19 cellular contexts compared by ENCODE assay signal in genomic region chr1:145729661-145730436, GRCh38. TPM values are rescaled to one million over a fixed set of nuclear protein-coding genes. Genes with fewer than 3 reads are reported as not detected.
A peak's percentile ranks its signal among the peaks of the same experiment; 100 is the strongest.
DNase-seq lines count a peak whose midpoint lies in the region; ATAC-seq, FAIRE-seq and TF ChIP-seq lines count a peak whose summit lies in the region.
"Had no signal": no experiment of that assay in that cellular context is flagged by ENCODE, and none has a peak within 500 bp of the region (broad histone marks: within the 10 kb centered on the region; RNA-seq: fewer than 3 reads in every experiment).

No MANE protein-coding gene starts in this region.

- ATAC-seq in SK-N-SH treated with all-trans-retinoic acid at 6 μM for 48 hours, result peak; percentile 56
- peak; percentile 98 for ATAC-seq in left lobe of liver
- ATAC-seq: CD8-positive, alpha-beta T cell had no signal

- H3K4me3 Mint-ChIP-seq in activated naive CD4-positive, alpha-beta T cell treated with anti-CD3 and anti-CD28 coated beads, Interleukin-2, amount 10 ng/mL, durations not matched to agents 7 days and 5 days, result no peak overlapping the region
- no peak overlapping the region for H3K4me3 Mint-ChIP-seq in mesothelial cell of epicardium
- H3K4me3 Mint-ChIP-seq: CD8-positive, alpha-beta T cell had no signal

- no peaks in the 10 kb centered on the region for H3K4me1 Mint-ChIP-seq in activated naive CD4-positive, alpha-beta T cell treated with anti-CD3 and anti-CD28 coated beads, Interleukin-2, amount 10 ng/mL, durations not matched to agents 7 days and 5 days
- no peaks in the 10 kb centered on the region for H3K4me1 Mint-ChIP-seq in mesothelial cell of epicardium

- no peaks in the 10 kb centered on the region for H3K36me3 ChIP-seq in small intestine (ENCODE audit: control insufficient read depth in 2 of 2, insufficient read depth in 2 of 2, low read length in 2 of 2)

- CTCF ChIA-PET in activated naive CD4-positive, alpha-beta T cell treated with anti-CD3 and anti-CD28 coated beads, Interleukin-2, amount 10 ng/mL, durations not matched to agents 7 days and 5 days (lab: Charles Lee), result no interaction called here

- no peak for FAIRE-seq in small intestine (lab: Jason Lieb, UNC)
- FAIRE-seq: H54 had no signal

- DNase-seq in GM03348 (ENCODE audit: low spot score) (peak; percentile 37), left lobe of liver (ENCODE audit: low spot score) (peak; percentile 56), small intestine (peak; percentile 71), mesothelial cell of epicardium (ENCODE audit: low spot score in 2 of 2, unreplicated experiment in 2 of 2) (no peak), OCI-M1 (lab: John Stamatoyannopoulos, UW) (no peak)
- no peak for DNase-seq in activated naive CD4-positive, alpha-beta T cell treated with anti-CD3 and anti-CD28 coated beads, Interleukin-2, amount 10 ng/mL, durations not matched to agents 7 days and 5 days
- DNase-seq: CD8-positive, alpha-beta T cell; Kasumi-1; MM.1S; NCI-H1105 treated with DMSO at 0.1 percent for 48 hours; NCI-H187; NCI-H69; SIG-M5 had no signal

- H3K27ac ChIP-seq in small intestine (ENCODE audit: low read depth in 1 of 2, low read length in 1 of 2), result no peak overlapping the region
- H3K27ac ChIP-seq: BLaER1 had no signal

- no peaks in the 10 kb centered on the region for H3K4me1 ChIP-seq in small intestine (ENCODE audit: control insufficient read depth in 2 of 2, insufficient read depth in 1 of 2, low read depth in 1 of 2, low read length in 1 of 2)

- no peaks in the 10 kb centered on the region for H3K27me3 Mint-ChIP-seq in activated naive CD4-positive, alpha-beta T cell treated with anti-CD3 and anti-CD28 coated beads, Interleukin-2, amount 10 ng/mL, durations not matched to agents 7 days and 5 days
- H3K27me3 Mint-ChIP-seq in mesothelial cell of epicardium (ENCODE audit: low read depth), result no peaks in the 10 kb centered on the region

- H3K4me3 ChIP-seq in small intestine (ENCODE audit: low read depth in 1 of 2, low read length in 2 of 2), result no peak overlapping the region
- H3K4me3 ChIP-seq: BLaER1 had no signal

- WGBS in small intestine, 3 donors, result 37 to 73% (median 52%) methylated on average over 5 of the region's 5 CpGs

- no peak for TF ChIP-seq CTCF in mesothelial cell of epicardium (IDR thresholded peaks at IDR 0.05; ENCODE audit: unreplicated experiment)

- H3K36me3 Mint-ChIP-seq in activated naive CD4-positive, alpha-beta T cell treated with anti-CD3 and anti-CD28 coated beads, Interleukin-2, amount 10 ng/mL, durations not matched to agents 7 days and 5 days, result no peaks in the 10 kb centered on the region
- no peaks in the 10 kb centered on the region for H3K36me3 Mint-ChIP-seq in mesothelial cell of epicardium

- H3K9me3 Mint-ChIP-seq in activated naive CD4-positive, alpha-beta T cell treated with anti-CD3 and anti-CD28 coated beads, Interleukin-2, amount 10 ng/mL, durations not matched to agents 7 days and 5 days, result no peaks in the 10 kb centered on the region
- peaks cover 3% of the 10 kb centered on the region for H3K9me3 Mint-ChIP-seq in mesothelial cell of epicardium
- H3K9me3 Mint-ChIP-seq: CD8-positive, alpha-beta T cell had no signal

- H3K9me3 ChIP-seq in small intestine (ENCODE audit: control insufficient read depth, low read depth), result no peaks in the 10 kb centered on the region
- H3K9me3 ChIP-seq: BLaER1 had no signal

- no peaks in the 10 kb centered on the region for H3K27me3 ChIP-seq in small intestine (ENCODE audit: control insufficient read depth in 2 of 2, insufficient read depth in 2 of 2, low read length in 2 of 2)
- H3K27me3 ChIP-seq: BLaER1 had no signal

- H3K27ac Mint-ChIP-seq in activated naive CD4-positive, alpha-beta T cell treated with anti-CD3 and anti-CD28 coated beads, Interleukin-2, amount 10 ng/mL, durations not matched to agents 7 days and 5 days, result no peak overlapping the region
- no peak overlapping the region for H3K27ac Mint-ChIP-seq in mesothelial cell of epicardium
- H3K27ac Mint-ChIP-seq: CD8-positive, alpha-beta T cell had no signal

TF ChIP-seq in SK-N-SH treated with all-trans-retinoic acid at 6 μM for 48 hours, 23 proteins besides CTCF, POLR2A, EP300 and RAD21:
- TF ChIP-seq CSDC2 (CRISPR knock-in tag; IDR thresholded peaks at IDR 0.05) (no peak), PATZ1 (CRISPR knock-in tag; IDR thresholded peaks at IDR 0.05; ENCODE audit: borderline replicate concordance) (no peak), CREB5 (CRISPR knock-in tag; IDR thresholded peaks at IDR 0.05; ENCODE audit: low read depth) (no peak), CSRNP3 (CRISPR knock-in tag; IDR thresholded peaks at IDR 0.05) (no peak), OSR1 (CRISPR knock-in tag; IDR thresholded peaks at IDR 0.05) (no peak), TSHZ2 (CRISPR knock-in tag; IDR thresholded peaks at IDR 0.05) (no peak), ZC3H10 (CRISPR knock-in tag; IDR thresholded peaks at IDR 0.05) (no peak)

RNA-seq across cellular contexts. Expression of gene CD160, which starts 10.6 kb away (rescaled TPM):
- total RNA-seq in left lobe of liver (not detected), mesothelial cell of epicardium (0.23 TPM in 1 of 3 replicates, not detected in the others)
- polyA plus RNA-seq in small intestine, result 1 to 10 TPM in 1 of 3 donors, under 1 TPM in 2; 0.34 to 4.3 (median 0.67) TPM
- total RNA-seq: Daoy, OCI-LY7, RPMI7951 had no signal

RNA-seq across cellular contexts. Expression of gene PDZK1, which starts 22.7 kb away (rescaled TPM):
- 76.0 TPM for total RNA-seq in left lobe of liver
- 100 to 1,000 TPM in 2 of 3 donors, 10 to 100 TPM in 1; 15.1 to 268 (median 141) TPM for polyA plus RNA-seq in small intestine
- total RNA-seq in mesothelial cell of epicardium, result 0.34 to 0.64 TPM (median 0.51 TPM) in 3 replicates

Comparison
In these comparisons a context has a peak if more than half of its experiments do, and no peak if none do; other contexts are left out.
1. DNase-seq: peak in GM03348 (single experiment), left lobe of liver (single experiment) and small intestine (single experiment); none in activated naive CD4-positive, alpha-beta T cell treated with anti-CD3 and anti-CD28 coated beads, Interleukin-2, amount 10 ng/mL, durations not matched to agents 7 days and 5 days (single experiment), mesothelial cell of epicardium (0 of 2) and OCI-M1 (single experiment).
2. RNA of gene PDZK1, which starts 22.7 kb away (total RNA-seq): 76.0 TPM in left lobe of liver (single experiment); 0.34 to 0.64 TPM in mesothelial cell of epicardium; every median in the first group is over 10 times any median in the second.